Comparison of ENCODE assay signal across 11 cellular contexts in genomic region chr13:72983085-72983768, GRCh38.
DNase-seq lines count a peak whose midpoint lies in the region; ATAC-seq, FAIRE-seq and TF ChIP-seq lines count a peak whose summit lies in the region.
"Had no signal": no experiment of that assay in that cellular context is flagged by ENCODE, and none has a peak within 500 bp of the region (broad histone marks: within the 10 kb centered on the region; RNA-seq: fewer than 3 reads in every experiment).

No MANE protein-coding gene starts in this region.

- 17 to 24% methylated on average over 5 of the region's 5 CpGs for whole genome bisulfite sequencing in GM23248 (ENCODE audit: low coverage in 1 of 2, low lambda C conversion rate in 2 of 2, missing lambda C conversion rate in 2 of 2), 2 experiments
- WGBS in smooth muscle cell (ENCODE audit: low lambda C conversion rate): 63% methylated on average over 5 of the region's 5 CpGs
- 72 to 91% methylated on average over 5 of the region's 5 CpGs for WGBS in esophagus squamous epithelium, 2 donors

- in situ Hi-C loops in GM23248 (cut with MboI) (no loop called here), G401 (cut with HindIII; ENCODE audit: low sequenced_read_pairs) (no loop called here)

- H3K36me3 ChIP-seq in GM23248 (ENCODE audit: low read depth) (no peaks in the 10 kb centered on the region), kidney (ENCODE audit: control insufficient read depth in 1 of 2, insufficient read depth in 2 of 2, low read length in 2 of 2) (no peaks in the 10 kb centered on the region), smooth muscle cell (ENCODE audit: low read depth) (no peaks in the 10 kb centered on the region), esophagus squamous epithelium (peaks cover 0 to 4% (median 0%) of the 10 kb centered on the region in 3 donors)

- intact Hi-C loops in kidney (cut with DNase I): no loop called here
- intact Hi-C loops in CD14-positive monocyte (cut with micrococcal nuclease): no loop called here
- intact Hi-C loops in esophagus squamous epithelium (cut with DNase I): no loop called here

- H3K27me3 ChIP-seq in GM23248 (replicated peaks; ENCODE audit: insufficient read depth): no peaks in the 10 kb centered on the region
- H3K27me3 ChIP-seq in smooth muscle cell (ENCODE audit: low read depth): no peaks in the 10 kb centered on the region
- H3K27me3 ChIP-seq in esophagus squamous epithelium: no peaks in the 10 kb centered on the region

- DNase-seq in GM23248 (peak; percentile 87), astrocyte of the hippocampus (ENCODE audit: low read depth, low spot score) (peak; percentile 6), kidney (no peak), smooth muscle cell (lab: John Stamatoyannopoulos, UW; ENCODE audit: unreplicated experiment) (no peak), CD14-positive monocyte (ENCODE audit: low spot score) (no peak), esophagus squamous epithelium (lab: John Stamatoyannopoulos, UW) (no peak), G401 (ENCODE audit: low spot score) (no peak)
- DNase-seq: DND-41, H9, NCI-H2029 treated with DMSO at 0.1 percent for 48 hours had no signal

- H3K79me2 ChIP-seq in GM23248 (ENCODE audit: insufficient read depth): no peaks in the 10 kb centered on the region
- no peaks in the 10 kb centered on the region for H3K79me2 ChIP-seq in smooth muscle cell (ENCODE audit: low read depth)

- TF ChIP-seq CTCF in kidney (IDR thresholded peaks at IDR 0.05; ENCODE audit: borderline replicate concordance, extremely low read depth, insufficient read depth) (no peak), smooth muscle cell (IDR thresholded peaks at IDR 0.05; ENCODE audit: borderline replicate concordance, insufficient read depth, poor library complexity, severe bottlenecking) (no peak), CD14-positive monocyte (IDR thresholded peaks at IDR 0.05) (no peak), esophagus squamous epithelium (IDR thresholded peaks at IDR 0.05) (no peak)

- H3K4me1 Mint-ChIP-seq in CD14-positive monocyte: no peaks in the 10 kb centered on the region

- H3K4me3 Mint-ChIP-seq in CD14-positive monocyte: no peak overlapping the region
- H3K4me3 Mint-ChIP-seq: H9 had no signal

- H3F3A ChIP-seq in GM23248 (ENCODE audit: insufficient read depth) (peaks cover 30% of the 10 kb centered on the region), smooth muscle cell (ENCODE audit: low read depth) (no peaks in the 10 kb centered on the region)

- peak overlapping the region; percentile 91 for H3K27ac ChIP-seq in GM23248
- peak overlapping the region; percentile 18 to 23 for H3K27ac ChIP-seq in kidney (ENCODE audit: low read depth in 2 of 2, low read length in 2 of 2)
- H3K27ac ChIP-seq in smooth muscle cell (ENCODE audit: low read depth): peak overlapping the region; percentile 81
- H3K27ac ChIP-seq in esophagus squamous epithelium: peak overlapping the region in 2 of 4 donors; percentile 3 to 26

- H3K9me2 ChIP-seq in GM23248 (ENCODE audit: insufficient read depth): no peaks in the 10 kb centered on the region

- FAIRE-seq in kidney (lab: Jason Lieb, UNC): no peak

- H3K9me3 ChIP-seq in GM23248 (ENCODE audit: low read depth): no peaks in the 10 kb centered on the region
- no peaks in the 10 kb centered on the region for H3K9me3 ChIP-seq in kidney (ENCODE audit: control insufficient read depth in 1 of 2, low read length in 2 of 2)
- no peaks in the 10 kb centered on the region for H3K9me3 ChIP-seq in smooth muscle cell (replicated peaks; ENCODE audit: low read depth)
- H3K9me3 ChIP-seq in esophagus squamous epithelium: no peaks in the 10 kb centered on the region

- H2AFZ ChIP-seq in GM23248: peak overlapping the region; percentile 50
- no peak overlapping the region for H2AFZ ChIP-seq in smooth muscle cell (ENCODE audit: low read depth)

- peak overlapping the region; percentile 66 for H3K9ac ChIP-seq in GM23248
- H3K9ac ChIP-seq in kidney (ENCODE audit: low read length in 2 of 2): no peak overlapping the region
- peak overlapping the region; percentile 56 for H3K9ac ChIP-seq in smooth muscle cell (ENCODE audit: low read depth)

- no peak for ATAC-seq in GM21825 (IDR thresholded peaks at IDR 0.05; ENCODE audit: unreplicated experiment)

- peaks cover 3 to 5% of the 10 kb centered on the region in 2 donors for H3K36me3 Mint-ChIP-seq in CD14-positive monocyte

- H3K4me2 ChIP-seq in GM23248 (ENCODE audit: unreplicated experiment) (peak overlapping the region; percentile 42), smooth muscle cell (no peak overlapping the region)

- H3K27me3 Mint-ChIP-seq in CD14-positive monocyte (ENCODE audit: low read depth in 3 of 3): no peaks in the 10 kb centered on the region

- peaks cover 0 to 2% (median 0%) of the 10 kb centered on the region in 7 donors for H3K9me3 Mint-ChIP-seq in CD14-positive monocyte
- H3K9me3 Mint-ChIP-seq: H9 had no signal

- H4K20me1 ChIP-seq in GM23248 (ENCODE audit: insufficient read depth) (no peaks in the 10 kb centered on the region), smooth muscle cell (ENCODE audit: low read depth) (no peaks in the 10 kb centered on the region)

- H3K4me1 ChIP-seq in GM23248 (ENCODE audit: insufficient read depth): peaks cover 21% of the 10 kb centered on the region
- peaks cover 3 to 5% of the 10 kb centered on the region in 2 donors for H3K4me1 ChIP-seq in kidney (ENCODE audit: control insufficient read depth in 1 of 2, insufficient read depth in 1 of 2, low read depth in 1 of 2, low read length in 2 of 2)
- no peaks in the 10 kb centered on the region for H3K4me1 ChIP-seq in smooth muscle cell (ENCODE audit: low read depth)
- H3K4me1 ChIP-seq in esophagus squamous epithelium: peaks cover 0 to 7% (median 0%) of the 10 kb centered on the region in 3 donors

- no peak for TF ChIP-seq POLR2A in esophagus squamous epithelium (IDR thresholded peaks at IDR 0.05)

- H3K4me3 ChIP-seq in GM23248 (peak overlapping the region; percentile 15; the same call in 1 of the 2 replicates), kidney (ENCODE audit: low read length in 2 of 2) (no peak overlapping the region), smooth muscle cell (no peak overlapping the region), esophagus squamous epithelium (no peak overlapping the region)

- no peak overlapping the region for H3K27ac Mint-ChIP-seq in CD14-positive monocyte
- H3K27ac Mint-ChIP-seq: H9 had no signal

Comparison
In these comparisons a context has a peak if more than half of its experiments do, and no peak if none do; other contexts are left out.
1. DNase-seq: peak in GM23248 (single experiment) and astrocyte of the hippocampus (single experiment); none in kidney (single experiment), smooth muscle cell (single experiment), CD14-positive monocyte (single experiment), esophagus squamous epithelium (single experiment) and G401 (single experiment).
2. H3K9ac ChIP-seq: peak in GM23248 (single experiment) and smooth muscle cell (single experiment); none in kidney (0 of 2).